Comparison of ENCODE assay signal across 12 cellular contexts in genomic region chr4:6201580-6202091, GRCh38. TPM values are rescaled to one million over a fixed set of nuclear protein-coding genes. Genes with fewer than 3 reads are reported as not detected.
DNase-seq lines count a peak whose midpoint lies in the region; ATAC-seq and TF ChIP-seq lines count a peak whose summit lies in the region.
"Had no signal": no experiment of that assay in that cellular context is flagged by ENCODE, and none has a peak within 500 bp of the region (broad histone marks: within the 10 kb centered on the region; RNA-seq: fewer than 3 reads in every experiment).

No MANE protein-coding gene starts in this region.

- H3K9me3 Mint-ChIP-seq in GM23338: peaks cover 7% of the 10 kb centered on the region; the same call in 2 of the 3 replicates
- peaks cover 8% of the 10 kb centered on the region for H3K9me3 Mint-ChIP-seq in WTC11
- H3K9me3 Mint-ChIP-seq in nephron: peaks cover 8% of the 10 kb centered on the region

- H3K9me3 ChIP-seq in SK-N-SH: no peaks in the 10 kb centered on the region
- H3K9me3 ChIP-seq: neutrophil, SJSA1, upper lobe of right lung had no signal

- DNase-seq in SK-N-SH: no peak
- no peak for DNase-seq in GM23338 (ENCODE audit: low spot score)
- no peak for DNase-seq in WTC11 (ENCODE audit: low spot score)
- no peak for DNase-seq in left cardiac atrium
- DNase-seq in NCI-H82 (lab: John Stamatoyannopoulos, UW): no peak
- DNase-seq: GM23248, upper lobe of right lung had no signal

- H3K27me3 ChIP-seq in SK-N-SH (ENCODE audit: insufficient read depth): no peaks in the 10 kb centered on the region
- H3K27me3 ChIP-seq in GM23338 (ENCODE audit: insufficient read depth): peaks cover 13% of the 10 kb centered on the region

- TF ChIP-seq CTCF in SK-N-SH (IDR thresholded peaks at IDR 0.05): no peak
- TF ChIP-seq CTCF in GM23338 (conservative IDR thresholded peaks at IDR 0.05; ENCODE audit: low read depth in 2 of 2): no peak
- TF ChIP-seq CTCF in WTC11 (IDR thresholded peaks at IDR 0.05): no peak
- TF ChIP-seq CTCF in nephron (IDR thresholded peaks at IDR 0.05; ENCODE audit: unreplicated experiment in 3 of 3): no peak

- H3K9ac ChIP-seq in SK-N-SH: no peak overlapping the region
- H3K9ac ChIP-seq: GM23248 had no signal

- 43% methylated on average over 3 of the region's 7 CpGs for WGBS in SK-N-SH (ENCODE audit: low lambda C conversion rate)

- H3K4me3 Mint-ChIP-seq in GM23338: peak overlapping the region; percentile 58
- peak overlapping the region; percentile 46 for H3K4me3 Mint-ChIP-seq in WTC11
- H3K4me3 Mint-ChIP-seq in nephron: peak overlapping the region; percentile 72 to 81 (median 75)

- H4K20me1 ChIP-seq in SK-N-SH (ENCODE audit: insufficient read depth) (no peaks in the 10 kb centered on the region), GM23338 (replicated peaks; ENCODE audit: insufficient read depth) (peaks cover 4% of the 10 kb centered on the region; the same call in 1 of the 2 replicates)

- H3K4me1 Mint-ChIP-seq in GM23338 (peaks cover 26% of the 10 kb centered on the region), WTC11 (peaks cover 26% of the 10 kb centered on the region), nephron (no peaks in the 10 kb centered on the region)

- no peak overlapping the region for H3K4me2 ChIP-seq in SK-N-SH
- H3K4me2 ChIP-seq in GM23338: no peak overlapping the region

- H3K9me2 ChIP-seq in SK-N-SH (no peaks in the 10 kb centered on the region), GM23338 (ENCODE audit: insufficient read depth) (no peaks in the 10 kb centered on the region)

- no peak overlapping the region for H2AFZ ChIP-seq in SK-N-SH (ENCODE audit: low read depth)
- H2AFZ ChIP-seq in GM23338: no peak overlapping the region
- H2AFZ ChIP-seq: GM23248 had no signal

- H3K4me1 ChIP-seq in SK-N-SH (ENCODE audit: control insufficient read depth in 1 of 2, insufficient read depth in 2 of 2, low read depth in 1 of 2, low read length in 1 of 2): peaks cover 0 to 35% of the 10 kb centered on the region in 2 experiments; a peak in 1 of 4 replicates
- peaks cover 13% of the 10 kb centered on the region for H3K4me1 ChIP-seq in GM23338 (ENCODE audit: insufficient read depth)

- peaks cover 20% of the 10 kb centered on the region for H3K27me3 Mint-ChIP-seq in GM23338 (ENCODE audit: insufficient read depth, low read depth, poor library complexity)
- H3K27me3 Mint-ChIP-seq in WTC11 (ENCODE audit: low read depth): peaks cover 48% of the 10 kb centered on the region
- peaks cover 75% of the 10 kb centered on the region for H3K27me3 Mint-ChIP-seq in nephron (ENCODE audit: low read depth)

- H3K36me3 ChIP-seq in SK-N-SH (replicated peaks in 1 of 2; ENCODE audit: control insufficient read depth in 1 of 2, insufficient read depth in 2 of 2, low read length in 1 of 2): no peaks in the 10 kb centered on the region
- no peaks in the 10 kb centered on the region for H3K36me3 ChIP-seq in GM23338 (ENCODE audit: insufficient read depth)
- H3K36me3 ChIP-seq: neutrophil, SJSA1, upper lobe of right lung had no signal

- H3K4me3 ChIP-seq in SK-N-SH (ENCODE audit: low read depth in 2 of 2, low read length in 1 of 2) (no peak overlapping the region), GM23338 (peak overlapping the region; percentile 73; the same call in 1 of the 2 replicates)
- H3K4me3 ChIP-seq: GM23248, SJSA1 had no signal

- CTCF ChIA-PET in SK-N-SH (lab: Yijun Ruan, JAX): interaction anchor here (1.2 to 2.5 kb wide), 2 partner anchors 183 to 203 kb away, joined by 3 to 12 read pairs; partner anchors contain the start of gene C4orf50
- CTCF ChIA-PET in WTC11 (lab: Charles Lee): interaction anchor here (1.1 to 1.9 kb wide), 4 partner anchors 67 to 314 kb away, joined by 4 to 20 read pairs (median 8); no protein-coding TSS in a partner anchor

- no peak overlapping the region; a peak in 1 of 4 replicates for H3K27ac ChIP-seq in SK-N-SH (ENCODE audit: low read depth in 2 of 2, low read length in 1 of 2)
- H3K27ac ChIP-seq in GM23338 (ENCODE audit: low read depth): no peak overlapping the region
- H3K27ac ChIP-seq: GM23248, neutrophil, SJSA1, upper lobe of right lung had no signal

- H3K79me2 ChIP-seq in SK-N-SH (ENCODE audit: insufficient read depth) (no peaks in the 10 kb centered on the region), GM23338 (replicated peaks; ENCODE audit: insufficient read depth) (peaks cover 2% of the 10 kb centered on the region; the same call in 1 of the 2 replicates)

- no peak for TF ChIP-seq EP300 in SK-N-SH (IDR thresholded peaks at IDR 0.05; ENCODE audit: borderline replicate concordance in 1 of 2, low read depth in 1 of 2, low read length in 1 of 2)

- no peaks in the 10 kb centered on the region for H3K36me3 Mint-ChIP-seq in GM23338 (ENCODE audit: low read depth)
- H3K36me3 Mint-ChIP-seq in WTC11: peaks cover 3% of the 10 kb centered on the region; the same call in 1 of the 2 replicates
- no peaks in the 10 kb centered on the region for H3K36me3 Mint-ChIP-seq in nephron (ENCODE audit: low read depth)

- intact Hi-C loops in left cardiac atrium (cut with DNase I): no loop called here

- no peak for TF ChIP-seq RAD21 in SK-N-SH (IDR thresholded peaks at IDR 0.05; ENCODE audit: low read length)

- POLR2A ChIA-PET in SK-N-SH (lab: Yijun Ruan, JAX): no interaction called here
- POLR2A ChIA-PET in WTC11 (lab: Charles Lee): no interaction called here

- ATAC-seq in SK-N-SH treated with all-trans-retinoic acid at 6 μM for 48 hours (no peak), GM23338 (no peak), WTC11 (no peak), HG03280 (IDR thresholded peaks at IDR 0.05; ENCODE audit: unreplicated experiment) (no peak), left cardiac atrium (no peak)

- H3K27ac Mint-ChIP-seq in GM23338: no peak overlapping the region
- H3K27ac Mint-ChIP-seq in WTC11: no peak overlapping the region
- H3K27ac Mint-ChIP-seq in nephron: no peak overlapping the region

- H3F3A ChIP-seq in SK-N-SH (replicated peaks; ENCODE audit: insufficient read depth): no peaks in the 10 kb centered on the region
- H3F3A ChIP-seq in GM23338 (replicated peaks; ENCODE audit: low read depth): 0 out of 2 replicates have a peak, but pooled peaks cover 4% of the 10 kb centered on the region

TF ChIP-seq in SK-N-SH, 30 proteins besides CTCF, POLR2A, EP300 and RAD21:
- peak; percentile 23; the same call in 1 of the 2 replicates for TF ChIP-seq USF1 (IDR thresholded peaks at IDR 0.05; ENCODE audit: borderline replicate concordance, low read depth)
- no peak for TF ChIP-seq RCOR1 (IDR thresholded peaks at IDR 0.05; ENCODE audit: low read length)

TF ChIP-seq in SK-N-SH treated with all-trans-retinoic acid at 6 μM for 48 hours, 23 proteins besides CTCF, POLR2A, EP300 and RAD21:
- TF ChIP-seq CREB5 (CRISPR knock-in tag; IDR thresholded peaks at IDR 0.05; ENCODE audit: low read depth) (no peak), ZNF70 (CRISPR knock-in tag; IDR thresholded peaks at IDR 0.05) (no peak)

TF ChIP-seq in WTC11, 78 proteins besides CTCF, POLR2A, EP300 and RAD21 (continues in another document):
- TF ChIP-seq RORB (CRISPR knock-in tag; IDR thresholded peaks at IDR 0.05) (no peak), USF1 (CRISPR knock-in tag; IDR thresholded peaks at IDR 0.05) (peak; percentile 75; the same call in 1 of the 2 replicates), ZNF317 (CRISPR knock-in tag; IDR thresholded peaks at IDR 0.05; ENCODE audit: borderline replicate concordance, low read depth) (no peak)
- TF ChIP-seq, protein P1, sequence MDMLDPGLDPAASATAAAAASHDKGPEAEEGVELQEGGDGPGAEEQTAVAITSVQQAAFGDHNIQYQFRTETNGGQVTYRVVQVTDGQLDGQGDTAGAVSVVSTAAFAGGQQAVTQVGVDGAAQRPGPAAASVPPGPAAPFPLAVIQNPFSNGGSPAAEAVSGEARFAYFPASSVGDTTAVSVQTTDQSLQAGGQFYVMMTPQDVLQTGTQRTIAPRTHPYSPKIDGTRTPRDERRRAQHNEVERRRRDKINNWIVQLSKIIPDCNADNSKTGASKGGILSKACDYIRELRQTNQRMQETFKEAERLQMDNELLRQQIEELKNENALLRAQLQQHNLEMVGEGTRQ (CRISPR knock-in tag; IDR thresholded peaks at IDR 0.05): peak; percentile 89

RNA-seq across cellular contexts. Expression of gene JAKMIP1, which starts 1.3 kb away (rescaled TPM):
- polyA plus RNA-seq in SK-N-SH (2012; rRNA removed) (0.54 and 1.0 TPM in 2 replicates), GM23338 (2016; fragmentation: Nextera tagmentation; extraction: Ambion mirVana) (4.6 and 5.5 TPM in 2 replicates)
- 0.98 and 1.7 TPM in 2 replicates for polyA plus RNA-seq in SK-N-SH (2012; cell fraction: cytosol; rRNA removed)
- 0.17 and 0.63 TPM in 2 replicates for polyA plus RNA-seq in SK-N-SH (2012; cell fraction: nucleus; rRNA removed)
- total RNA-seq in GM23338 (2014; rRNA removed; shearing (Covaris generic)): 5.1 and 5.9 TPM in 2 replicates
- total RNA-seq in WTC11 (2021) (4.0 to 5.6 TPM (median 5.4 TPM) in 3 replicates), left cardiac atrium (under 1 TPM; 0.10 to 0.21 TPM)
- total RNA-seq: GM23248, SJSA1 had no signal
- polyA plus RNA-seq: GM23248 had no signal
